Comparison of ENCODE assay signal across 1 cellular context in the genomic region with DNA sequence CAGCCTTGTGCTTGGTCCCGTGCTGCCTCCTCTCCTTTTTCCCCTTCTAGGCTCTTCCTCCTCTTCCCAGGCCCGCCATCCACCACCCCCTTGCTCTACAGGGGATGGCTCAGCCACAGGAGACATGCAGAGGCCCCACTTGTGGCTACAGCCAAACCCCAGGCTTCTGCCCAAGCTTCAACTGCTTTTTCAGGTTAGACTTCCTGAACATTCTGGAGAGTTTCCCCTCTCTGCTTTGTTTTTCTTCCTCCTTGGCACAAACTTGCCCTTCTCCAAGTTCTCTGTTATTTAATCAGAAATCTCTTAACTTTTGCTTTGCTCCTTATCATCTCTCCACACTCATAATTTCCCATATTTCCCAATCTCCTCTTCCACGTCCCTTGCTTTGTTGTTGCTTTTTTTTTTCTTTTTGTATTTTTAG.
TF ChIP-seq lines count a peak whose summit lies in the region.

No MANE protein-coding gene starts in this region.

TF ChIP-seq in H1, 55 proteins besides CTCF, POLR2A, EP300 and RAD21:
- TF ChIP-seq KDM5A (IDR thresholded peaks at IDR 0.05; ENCODE audit: low read length) (no peak), EGR1 (IDR thresholded peaks at IDR 0.05; ENCODE audit: borderline replicate concordance, low read depth, low read length) (no peak), MAX (IDR thresholded peaks at IDR 0.05) (no peak), SUZ12 (IDR thresholded peaks at IDR 0.05; ENCODE audit: low read length) (no peak), NANOG (IDR thresholded peaks at IDR 0.05; ENCODE audit: insufficient read depth, low read depth, low read length, poor library complexity, severe bottlenecking) (no peak), KDM1A (IDR thresholded peaks at IDR 0.05; ENCODE audit: borderline replicate concordance, low read length) (no peak), GABPA (IDR thresholded peaks at IDR 0.05; ENCODE audit: borderline replicate concordance, insufficient read depth, low read length) (no peak), CHD2 (IDR thresholded peaks at IDR 0.05; ENCODE audit: low read length) (no peak), RFX5 (IDR thresholded peaks at IDR 0.05; ENCODE audit: borderline replicate concordance, low read depth, low read length) (no peak), CHD1 (IDR thresholded peaks at IDR 0.05; ENCODE audit: low read depth, low read length) (no peak), RNF2 (IDR thresholded peaks at IDR 0.05; ENCODE audit: borderline replicate concordance, low read depth, low read length, missing control alignments, poor library complexity, severe bottlenecking) (no peak), ZNF274 (IDR thresholded peaks at IDR 0.05; ENCODE audit: borderline replicate concordance, extremely low read depth, low read length) (no peak), CBX5 (IDR thresholded peaks at IDR 0.05; ENCODE audit: low read depth, low read length) (no peak), POLR2AphosphoS5 (IDR thresholded peaks at IDR 0.05; ENCODE audit: low read depth, low read length) (no peak), CEBPB (IDR thresholded peaks at IDR 0.05; ENCODE audit: low read depth, low read length) (no peak)
